In genomic region chr19:5805465-5806132, GRCh38 we compare ENCODE assay signal across 1 cellular context.
TF ChIP-seq lines count a peak whose summit lies in the region.

No MANE protein-coding gene starts in this region.

TF ChIP-seq in HepG2, 621 proteins besides CTCF, POLR2A, EP300 and RAD21 (continued from another document):
- TF ChIP-seq ZNF558 (CRISPR knock-in tag; IDR thresholded peaks at IDR 0.05; ENCODE audit: borderline replicate concordance), result no peak
- TF ChIP-seq LCORL (IDR thresholded peaks at IDR 0.05), result no peak
- TF ChIP-seq LCORL (CRISPR knock-in tag; IDR thresholded peaks at IDR 0.05), result peak; percentile 76
- no peak; the same call in 1 of the 2 replicates for TF ChIP-seq KLF15 (CRISPR knock-in tag; IDR thresholded peaks at IDR 0.05; ENCODE audit: borderline replicate concordance)
- TF ChIP-seq YY1 (IDR thresholded peaks at IDR 0.05; ENCODE audit: insufficient read depth, insufficient replicate concordance, low read depth, low read length), result peak; percentile 51
- TF ChIP-seq NKX3-1 (CRISPR knock-in tag; IDR thresholded peaks at IDR 0.05), result no peak
- peak; percentile 67; the same call in 1 of the 2 replicates for TF ChIP-seq KDM4B (CRISPR knock-in tag; IDR thresholded peaks at IDR 0.05)
- TF ChIP-seq MATR3 (CRISPR knock-in tag; IDR thresholded peaks at IDR 0.05), result no peak
- no peak for TF ChIP-seq PCBP2 (optimal IDR thresholded peaks at IDR 0.05; ENCODE audit: low read depth, low read length, poor library complexity, severe bottlenecking)
- no peak for TF ChIP-seq TSC22D2 (CRISPR knock-in tag; IDR thresholded peaks at IDR 0.05; ENCODE audit: borderline replicate concordance)
- peak; percentile 67 for TF ChIP-seq ZNF407 (CRISPR knock-in tag; IDR thresholded peaks at IDR 0.05; ENCODE audit: not compliant biosample characterization)
- TF ChIP-seq PTBP1 (IDR thresholded peaks at IDR 0.05; ENCODE audit: low read depth, low read length, poor library complexity, severe bottlenecking), result no peak
- no peak for TF ChIP-seq STAT5B (CRISPR knock-in tag; IDR thresholded peaks at IDR 0.05)
- no peak for TF ChIP-seq ZNF614 (CRISPR knock-in tag; IDR thresholded peaks at IDR 0.05; ENCODE audit: borderline replicate concordance)
TF ChIP-seq in HepG2: peak in this region for 152.
